In genomic region chr16:49281843-49282642, GRCh38 we compare ENCODE assay signal across 7 cellular contexts. TPM values are rescaled to one million over a fixed set of nuclear protein-coding genes. Genes with fewer than 3 reads are reported as not detected.
DNase-seq lines count a peak whose midpoint lies in the region; ATAC-seq, FAIRE-seq and TF ChIP-seq lines count a peak whose summit lies in the region.

No MANE protein-coding gene starts in this region.

- FAIRE-seq in GM18507 (lab: Jason Lieb, UNC), result no peak

- no peak overlapping the region for H3K23ac ChIP-seq in neuronal stem cell (ENCODE audit: low read depth, low read length, poor library complexity)

- peaks cover 6 to 9% of the 10 kb centered on the region in 2 donors for H3K4me1 ChIP-seq in neuronal stem cell (ENCODE audit: control insufficient read depth in 2 of 2, insufficient read depth in 1 of 2, low read depth in 1 of 2, low read length in 2 of 2)
- peaks cover 4 to 50% (median 28%) of the 10 kb centered on the region in 4 donors for H3K4me1 ChIP-seq in transverse colon

- peak; percentile 35 to 77 (median 48) for TF ChIP-seq CTCF in transverse colon (IDR thresholded peaks at IDR 0.05)

- in situ Hi-C loops in transverse colon (cut with MboI; ENCODE audit: low pct_ligation_motif_present in 1 of 4, low pct_unique_long_range_greater_than_20kb in 1 of 4, low sequenced_read_pairs in 3 of 4), result no loop called here

- peak overlapping the region; percentile 76 for H3K18ac ChIP-seq in neuronal stem cell (ENCODE audit: low read length)

- no peak overlapping the region for H3K14ac ChIP-seq in neuronal stem cell (ENCODE audit: low read length)

- peaks cover 0 to 2% of the 10 kb centered on the region in 2 donors for H3K9me3 ChIP-seq in neuronal stem cell (replicated peaks in 1 of 2; ENCODE audit: control insufficient read depth in 2 of 2, insufficient read depth in 1 of 2, low read depth in 1 of 2, low read length in 2 of 2)
- H3K9me3 ChIP-seq in transverse colon, result no peaks in the 10 kb centered on the region

- H2AK5ac ChIP-seq in neuronal stem cell (ENCODE audit: low read depth, low read length), result no peak overlapping the region

- TF ChIP-seq POLR2A in transverse colon (IDR thresholded peaks at IDR 0.05), result peak; percentile 57

- no peak for TF ChIP-seq EP300 in transverse colon (IDR thresholded peaks at IDR 0.05; ENCODE audit: low read depth)

- H2BK120ac ChIP-seq in neuronal stem cell (ENCODE audit: low read depth, low read length), result no peak overlapping the region

- no peaks in the 10 kb centered on the region for H3K79me1 ChIP-seq in neuronal stem cell (ENCODE audit: low read depth, low read length)

- peak overlapping the region; percentile 99 for H2AFZ ChIP-seq in neuronal stem cell (ENCODE audit: low read length)

- H3K36me3 ChIP-seq in neuronal stem cell (replicated peaks in 1 of 2; ENCODE audit: control insufficient read depth in 2 of 2, insufficient read depth in 2 of 2, low read length in 2 of 2), result no peaks in the 10 kb centered on the region
- H3K36me3 ChIP-seq in transverse colon, result no peaks in the 10 kb centered on the region

- no peak overlapping the region for H2BK12ac ChIP-seq in neuronal stem cell (ENCODE audit: low read length)

- no peak overlapping the region for H2BK5ac ChIP-seq in neuronal stem cell (ENCODE audit: low read length)

- no peak overlapping the region for H3K4ac ChIP-seq in neuronal stem cell (ENCODE audit: low read length)

- H4K91ac ChIP-seq in neuronal stem cell (ENCODE audit: low read depth, low read length, poor library complexity), result no peak overlapping the region

- peaks cover 44 to 88% (median 74%) of the 10 kb centered on the region in 3 experiments for H3K27me3 ChIP-seq in neuronal stem cell (ENCODE audit: control insufficient read depth in 3 of 3, insufficient read depth in 3 of 3, low read depth in 1 of 3, low read length in 3 of 3)
- H3K27me3 ChIP-seq in transverse colon, result peaks cover 92% of the 10 kb centered on the region

- intact Hi-C loops in transverse colon (cut with DNase I; ENCODE audit: low total_unique reads), result loop anchor here (5.0 kb wide), 1 partner anchor 1865 kb away; no protein-coding TSS in a partner anchor

- ATAC-seq in HG02759 (IDR thresholded peaks at IDR 0.05; ENCODE audit: unreplicated experiment), result peak; percentile 88

- H3K4me3 ChIP-seq in neuronal stem cell (ENCODE audit: low read length in 2 of 2) (peak overlapping the region; percentile 57 to 84), transverse colon (peak overlapping the region in 3 of 4 donors; percentile 43 to 60 (median 48))

- no CpG with 5 or more reads among the region's 124 CpGs for WGBS in neuronal stem cell (ENCODE audit: extremely low coverage in 2 of 2, insufficient read length in 2 of 2, insufficient replicate concordance in 1 of 2), 2 donors
- WGBS in transverse colon (ENCODE audit: low coverage in 1 of 2), 2 donors, result 4% methylated on average over 56 of the region's 124 CpGs; no CpG with 5 or more reads in 1 of the 2 donors

- H3K27ac ChIP-seq in neuronal stem cell (replicated peaks; ENCODE audit: low read length) (no peak overlapping the region), transverse colon (peak overlapping the region; percentile 82 to 89 (median 87))

- DNase-seq in GM18507 (ENCODE audit: extremely low spot score, insufficient read length, low read depth) (peak; percentile 46), NCI-H2029 (lab: John Stamatoyannopoulos, UW) (peak; percentile 77), germinal center (ENCODE audit: low spot score) (peak; percentile 98), neuronal stem cell (ENCODE audit: low spot score) (peak; percentile 98), transverse colon (peak; percentile 91)
- DNase-seq in activated T-cell treated with anti-CD3 and anti-CD28 coated beads, Interleukin-2, amount 50 U/mL, for 48 hours, result peak; percentile 81 to 85

- H4K8ac ChIP-seq in neuronal stem cell (ENCODE audit: low read depth, low read length), result no peak overlapping the region

- peak overlapping the region; percentile 79 for H3K4me2 ChIP-seq in neuronal stem cell (ENCODE audit: insufficient read depth, low read length, poor library complexity, severe bottlenecking)

- no peak overlapping the region for H2BK15ac ChIP-seq in neuronal stem cell (ENCODE audit: low read length)

- no peak overlapping the region for H3K9ac ChIP-seq in neuronal stem cell (ENCODE audit: low read depth, low read length, poor library complexity)

RNA-seq across cellular contexts. Expression of gene CBLN1, which starts 0.4 kb away (rescaled TPM):
- 0.22 TPM for polyA plus RNA-seq in neuronal stem cell (2013, experiment 1 of 2)
- 0.25 TPM for polyA plus RNA-seq in neuronal stem cell (2013, experiment 2 of 2)
- under 1 TPM in 1 of 4 donors, not detected in 3; 0.32 TPM for total RNA-seq in transverse colon

Comparison
In these comparisons a context has a peak if more than half of its experiments do, and no peak if none do; other contexts are left out.
1. DNase-seq: peak in every context shown above with its lines; median percentile 98 in germinal center; 98 in neuronal stem cell; 91 in transverse colon; 83 in activated T-cell treated with anti-CD3 and anti-CD28 coated beads, Interleukin-2, amount 50 U/mL, for 48 hours; 77 in NCI-H2029; 46 in GM18507.